In genomic region chr1:110003747-110004428, GRCh38 we compare ENCODE assay signal across 1 cellular context.
TF ChIP-seq lines count a peak whose summit lies in the region.

No MANE protein-coding gene starts in this region.

TF ChIP-seq in HEK293, 187 proteins besides CTCF, POLR2A, EP300 and RAD21 (continued from another document):
- TF ChIP-seq ZNF362 (tag by site-specific recombination; IDR thresholded peaks at IDR 0.05) (peak; percentile 72; the same call in 1 of the 2 replicates), PRDM10 (tag by site-specific recombination; IDR thresholded peaks at IDR 0.05) (peak; percentile 82), ZNF629 (tag by site-specific recombination; IDR thresholded peaks at IDR 0.05) (peak; percentile 88), ZNF24 (tag by site-specific recombination; IDR thresholded peaks at IDR 0.05) (peak; percentile 93), ZNF785 (tag by site-specific recombination; IDR thresholded peaks at IDR 0.05) (0 out of 2 replicates have a peak, but pooled peaks have one; percentile 24), ZNF133 (tag by site-specific recombination; IDR thresholded peaks at IDR 0.05) (no peak), ZNF341 (tag by site-specific recombination; IDR thresholded peaks at IDR 0.05; ENCODE audit: low read depth) (peak; percentile 8; the same call in 1 of the 2 replicates), ZNF366 (tag by site-specific recombination; conservative IDR thresholded peaks at IDR 0.05) (peak; percentile 34; the same call in 1 of the 2 replicates), ZNF184 (tag by site-specific recombination; IDR thresholded peaks at IDR 0.05) (0 out of 2 replicates have a peak, but pooled peaks have one; percentile 62), ZNF544 (tag by site-specific recombination; IDR thresholded peaks at IDR 0.05) (no peak), ZSCAN30 (tag by site-specific recombination; IDR thresholded peaks at IDR 0.05) (peak; percentile 59; the same call in 1 of the 2 replicates), EGR2 (tag by site-specific recombination; IDR thresholded peaks at IDR 0.05; ENCODE audit: low read depth) (peak; percentile 80), ZNF266 (tag by site-specific recombination; IDR thresholded peaks at IDR 0.05; ENCODE audit: low read depth) (no peak), ZNF558 (tag by site-specific recombination; IDR thresholded peaks at IDR 0.05) (peak; percentile 31; the same call in 1 of the 2 replicates), TRIM28 (IDR thresholded peaks at IDR 0.05; ENCODE audit: borderline replicate concordance, low read length) (peak; percentile 99), ZNF223 (tag by site-specific recombination; IDR thresholded peaks at IDR 0.05) (no peak), ZNF510 (tag by site-specific recombination; IDR thresholded peaks at IDR 0.05; ENCODE audit: insufficient replicate concordance) (no peak), ZIC2 (tag by site-specific recombination; IDR thresholded peaks at IDR 0.05) (0 out of 2 replicates have a peak, but pooled peaks have one; percentile 44), ZBTB48 (tag by site-specific recombination; IDR thresholded peaks at IDR 0.05) (0 out of 2 replicates have a peak, but pooled peaks have one; percentile 39), MYNN (tag by site-specific recombination; IDR thresholded peaks at IDR 0.05; ENCODE audit: borderline replicate concordance) (peak; percentile 65; the same call in 1 of the 2 replicates)
